Comparison of ENCODE assay signal across 27 cellular contexts in genomic region chr12:56862264-56862663, GRCh38.
"Had no signal": no experiment of that assay in that cellular context is flagged by ENCODE, and none has a peak within 500 bp of the region (broad histone marks: within the 10 kb centered on the region; RNA-seq: fewer than 3 reads in every experiment).

No MANE protein-coding gene starts in this region.

- ATAC-seq: stimulated activated effector memory CD8-positive, alpha-beta T cell treated with anti-CD3 and anti-CD28 coated beads, Interleukin-12 subunit alpha, Interleukin-12 subunit beta, amount 100 ng/mL, for 72 hours; stimulated activated memory B cell treated with anti-CD40 and anti-IgM and Interleukin-4, amounts not matched to agents 10 μg/mL and 1 μg/mL and 100 μg/mL, for 72 hours; stimulated activated naive B cell treated with anti-CD40 and anti-IgM and Interleukin-4, amounts not matched to agents 10 μg/mL and 1 μg/mL and 100 μg/mL, for 72 hours; stimulated activated naive CD8-positive, alpha-beta T cell treated with anti-CD3 and anti-CD28 coated beads, Interleukin-15, amount 100 ng/mL, for 72 hours; stimulated activated naive CD8-positive, alpha-beta T cell treated with anti-CD3 and anti-CD28 coated beads, Interleukin-15, Interleukin-2, amounts not matched to agents 100 U/mL and 50 U/mL, for 24 hours; upper lobe of right lung had no signal

- H3K27me3 ChIP-seq: suprapubic skin, testis, thyroid gland, tibial artery, tibial nerve, upper lobe of left lung, upper lobe of right lung, uterus, vagina had no signal

- H3K4me3 ChIP-seq: stomach, suprapubic skin, testis, thoracic aorta, thyroid gland, tibial artery, tibial nerve, transverse colon, upper lobe of left lung, upper lobe of right lung, uterus, vagina had no signal

- H3K36me3 ChIP-seq: stomach, suprapubic skin, thoracic aorta, thyroid gland, tibial nerve, transverse colon, upper lobe of left lung, upper lobe of right lung, uterus, vagina had no signal

- H3K4me1 ChIP-seq: stomach, suprapubic skin, testis, thyroid gland, tibial artery, tibial nerve, transverse colon, upper lobe of left lung, upper lobe of right lung, uterus, vagina had no signal

- H3K27ac ChIP-seq: stomach, suprapubic skin, testis, thoracic aorta, thyroid gland, tibial artery, tibial nerve, transverse colon, upper lobe of left lung, upper lobe of right lung, uterus, vagina had no signal

- DNase-seq: stimulated activated CD4-positive, alpha-beta T cell treated with anti-CD3 and anti-CD28 coated beads, Interleukin-2, amount 100 ng/mL, for 48 hours; stimulated activated CD4-positive, alpha-beta T cell treated with anti-CD3 and anti-CD28 coated beads, Interleukin-4, amount 100 ng/mL, for 1 hour; stimulated activated CD4-positive, alpha-beta T cell treated with anti-CD3 and anti-CD28 coated beads, Interleukin-4, amount 100 ng/mL, for 24 hours; stimulated activated CD4-positive, alpha-beta T cell treated with anti-CD3 and anti-CD28 coated beads, Interleukin-4, amount 100 ng/mL, for 4 hours; stimulated activated CD8-positive, alpha-beta memory T cell treated with anti-CD3 and anti-CD28 coated beads, Interleukin-4, amount 100 ng/mL, for 48 hours; stimulated activated naive B cell treated with anti-CD40 and anti-IgM and Interleukin-4, amounts not matched to agents 10 μg/mL and 1 μg/mL and 100 μg/mL, for 72 hours; stimulated activated naive CD4-positive, alpha-beta T cell; stimulated activated naive CD4-positive, alpha-beta T cell treated with Interleukin-2 at 50 U/mL for 16 hours; stimulated activated naive CD8-positive, alpha-beta T cell treated with anti-CD3 and anti-CD28 coated beads, Interleukin-15, amount 100 ng/mL, for 72 hours; stimulated activated naive CD8-positive, alpha-beta T cell treated with anti-CD3 and anti-CD28 coated beads, Interleukin-15, Interleukin-2, amounts not matched to agents 100 U/mL and 50 U/mL, for 24 hours; stomach; substantia nigra; testis; thyroid gland; tibial artery; transverse colon; trophoblast cell; upper lobe of left lung; upper lobe of right lung; uterus had no signal

- H3K9me3 ChIP-seq: testis, thyroid gland had no signal

- FAIRE-seq: urothelium cell line had no signal
